ENCODE assay signal across 9 cellular contexts in genomic region chr10:104328916-104329710, GRCh38.
A peak's percentile ranks its signal among the peaks of the same experiment; 100 is the strongest.
DNase-seq lines count a peak whose midpoint lies in the region; ATAC-seq, FAIRE-seq and TF ChIP-seq lines count a peak whose summit lies in the region.
"Had no signal": no experiment of that assay in that cellular context is flagged by ENCODE, and none has a peak within 500 bp of the region (broad histone marks: within the 10 kb centered on the region; RNA-seq: fewer than 3 reads in every experiment).

No MANE protein-coding gene starts in this region.

- no peak for TF ChIP-seq CTCF in nephron (IDR thresholded peaks at IDR 0.05; ENCODE audit: unreplicated experiment in 3 of 3)

- DNase-seq in ELF-1 (ENCODE audit: low read depth, low spot score) = peak; percentile 74
- peak; percentile 91 for DNase-seq in NCI-H69 (lab: John Stamatoyannopoulos, UW)
- peak; percentile 48 for DNase-seq in activated T-cell treated with anti-CD3 and anti-CD28 coated beads for 1 hour (ENCODE audit: low read depth)
- DNase-seq in erythroblast (lab: John Stamatoyannopoulos, UW) = peak; percentile 82 to 91
- no peak for DNase-seq in GM19239 (ENCODE audit: insufficient read length, low spot score)

- peaks cover 3% of the 10 kb centered on the region for H3K36me3 Mint-ChIP-seq in nephron (ENCODE audit: low read depth)
- peaks cover 39% of the 10 kb centered on the region for H3K36me3 Mint-ChIP-seq in stimulated activated naive CD8-positive, alpha-beta T cell treated with anti-CD3 and anti-CD28 coated beads, Interleukin-15, Interleukin-2, amounts not matched to agents 100 ng/mL and 50 ng/mL, for 24 hours (ENCODE audit: low read depth)

- peak; percentile 45 for TF ChIP-seq POLR2A in erythroblast (IDR thresholded peaks at IDR 0.05; ENCODE audit: low read length)

- ATAC-seq in HG02623 (IDR thresholded peaks at IDR 0.05; ENCODE audit: unreplicated experiment) = peak; percentile 43

- H3K4me1 Mint-ChIP-seq in nephron = peaks cover 87% of the 10 kb centered on the region
- H3K4me1 Mint-ChIP-seq in stimulated activated naive CD8-positive, alpha-beta T cell treated with anti-CD3 and anti-CD28 coated beads, Interleukin-15, Interleukin-2, amounts not matched to agents 100 ng/mL and 50 ng/mL, for 24 hours (ENCODE audit: low read depth) = peaks cover 99% of the 10 kb centered on the region

- no peaks in the 10 kb centered on the region for H3K9me3 Mint-ChIP-seq in nephron
- no peaks in the 10 kb centered on the region for H3K9me3 Mint-ChIP-seq in stimulated activated naive CD8-positive, alpha-beta T cell treated with anti-CD3 and anti-CD28 coated beads, Interleukin-15, Interleukin-2, amounts not matched to agents 100 ng/mL and 50 ng/mL, for 24 hours

- FAIRE-seq in GM19239 (lab: Jason Lieb, UNC) = no peak
- FAIRE-seq: endometrium had no signal

- peak overlapping the region; percentile 98 to 100 (median 99) for H3K27ac Mint-ChIP-seq in nephron
- H3K27ac Mint-ChIP-seq in stimulated activated naive CD8-positive, alpha-beta T cell treated with anti-CD3 and anti-CD28 coated beads, Interleukin-15, Interleukin-2, amounts not matched to agents 100 ng/mL and 50 ng/mL, for 24 hours = peak overlapping the region; percentile 94

- peak overlapping the region; percentile 79 to 80 (median 79) for H3K4me3 Mint-ChIP-seq in nephron
- peak overlapping the region; percentile 79 for H3K4me3 Mint-ChIP-seq in stimulated activated naive CD8-positive, alpha-beta T cell treated with anti-CD3 and anti-CD28 coated beads, Interleukin-15, Interleukin-2, amounts not matched to agents 100 ng/mL and 50 ng/mL, for 24 hours

- H3K27me3 Mint-ChIP-seq in nephron (ENCODE audit: low read depth) = peaks cover 3% of the 10 kb centered on the region
- H3K27me3 Mint-ChIP-seq in stimulated activated naive CD8-positive, alpha-beta T cell treated with anti-CD3 and anti-CD28 coated beads, Interleukin-15, Interleukin-2, amounts not matched to agents 100 ng/mL and 50 ng/mL, for 24 hours = no peaks in the 10 kb centered on the region
